Comparison of ENCODE assay signal across 10 cellular contexts in the genomic region with DNA sequence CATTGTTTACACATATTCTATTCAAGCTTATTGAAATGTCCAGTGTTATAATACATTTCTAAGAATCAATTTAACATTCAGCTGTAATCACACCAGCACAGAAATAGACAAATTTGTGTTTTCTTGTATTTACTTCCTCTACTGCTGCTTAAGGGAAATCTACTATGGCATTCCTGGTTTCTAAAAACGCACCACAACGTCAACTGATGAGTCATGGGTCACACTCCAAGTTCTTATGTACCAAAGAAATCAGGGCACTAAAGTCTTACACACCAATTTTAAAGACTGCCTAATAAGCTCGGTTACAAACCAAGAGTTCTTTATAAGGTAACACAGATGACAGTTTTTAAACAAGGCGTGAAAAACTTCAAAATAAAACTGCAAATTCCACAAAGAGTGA. TPM values are rescaled to one million over a fixed set of nuclear protein-coding genes. Genes with fewer than 3 reads are reported as not detected.
DNase-seq lines count a peak whose midpoint lies in the region; ATAC-seq and TF ChIP-seq lines count a peak whose summit lies in the region.
"Had no signal": no experiment of that assay in that cellular context is flagged by ENCODE, and none has a peak within 500 bp of the region (broad histone marks: within the 10 kb centered on the region; RNA-seq: fewer than 3 reads in every experiment).

No MANE protein-coding gene starts in this region.

- no peaks in the 10 kb centered on the region for H3K36me3 ChIP-seq in transverse colon
- H3K36me3 ChIP-seq: prostate gland had no signal

- H3K9me3 ChIP-seq in transverse colon = no peaks in the 10 kb centered on the region
- H3K9me3 ChIP-seq: prostate gland had no signal

- no peak for TF ChIP-seq CTCF in transverse colon (IDR thresholded peaks at IDR 0.05)

- DNase-seq in DMS153 (lab: John Stamatoyannopoulos, UW) (peak; percentile 18), DMS153 treated with DMSO at 0.1 percent for 48 hours (lab: John Stamatoyannopoulos, UW; ENCODE audit: unreplicated experiment) (no peak), amniotic stem cell (lab: John Stamatoyannopoulos, UW) (peak; percentile 29), left ventricle myocardium superior (no peak), transverse colon (peak; percentile 23), NCI-H187 (lab: John Stamatoyannopoulos, UW) (no peak)

- in situ Hi-C loops in transverse colon (cut with MboI; ENCODE audit: low pct_ligation_motif_present in 1 of 4, low pct_unique_long_range_greater_than_20kb in 1 of 4, low sequenced_read_pairs in 3 of 4) = no loop called here

- H3K27me3 ChIP-seq in transverse colon = no peaks in the 10 kb centered on the region

- no peak for TF ChIP-seq EP300 in transverse colon (IDR thresholded peaks at IDR 0.05; ENCODE audit: low read depth)

- peaks cover 0 to 16% (median 9%) of the 10 kb centered on the region in 4 donors for H3K4me1 ChIP-seq in transverse colon
- H3K4me1 ChIP-seq: prostate gland had no signal

- H3K4me3 ChIP-seq in transverse colon = no peak overlapping the region
- H3K4me3 ChIP-seq: prostate gland had no signal

- intact Hi-C loops in left ventricle myocardium superior (cut with micrococcal nuclease) (no loop called here), transverse colon (cut with DNase I; ENCODE audit: low total_unique reads) (no loop called here)

- no peak for TF ChIP-seq POLR2A in transverse colon (IDR thresholded peaks at IDR 0.05)

- WGBS in transverse colon (ENCODE audit: low coverage in 1 of 2), 2 donors = 37 to 47% methylated on average over 4 of the region's 4 CpGs

- H3K27ac ChIP-seq in transverse colon = peak overlapping the region in 1 of 4 donors; percentile 11
- H3K27ac ChIP-seq: 22Rv1, prostate gland had no signal

- peak; percentile 79 for ATAC-seq in left ventricle myocardium superior
- ATAC-seq in HG02623 (IDR thresholded peaks at IDR 0.05; ENCODE audit: unreplicated experiment) = no peak
- no peak for ATAC-seq in HG03439 (IDR thresholded peaks at IDR 0.05; ENCODE audit: unreplicated experiment)

RNA-seq across cellular contexts. Expression of gene LNX2, which starts 13.2 kb away (rescaled TPM):
- total RNA-seq in left ventricle myocardium superior (11.4 TPM), transverse colon (10 to 100 TPM in 3 of 4 donors, 1 to 10 TPM in 1; 1.8 to 29.6 (median 18.9) TPM)

RNA-seq across cellular contexts. Expression of gene POLR1D, which starts 14.6 kb away (rescaled TPM):
- total RNA-seq in left ventricle myocardium superior (97.4 TPM), transverse colon (100 to 1,000 TPM in 1 of 4 donors, 10 to 100 TPM in 3; 45.6 to 120 (median 90.4) TPM)

Comparison
In these comparisons a context has a peak if more than half of its experiments do, and no peak if none do; other contexts are left out.
1. DNase-seq: peak in DMS153 (single experiment), amniotic stem cell (single experiment) and transverse colon (single experiment); none in DMS153 treated with DMSO at 0.1 percent for 48 hours (single experiment), left ventricle myocardium superior (single experiment) and NCI-H187 (0 of 2).